ENCODE assay signal across 26 cellular contexts in the genomic region with DNA sequence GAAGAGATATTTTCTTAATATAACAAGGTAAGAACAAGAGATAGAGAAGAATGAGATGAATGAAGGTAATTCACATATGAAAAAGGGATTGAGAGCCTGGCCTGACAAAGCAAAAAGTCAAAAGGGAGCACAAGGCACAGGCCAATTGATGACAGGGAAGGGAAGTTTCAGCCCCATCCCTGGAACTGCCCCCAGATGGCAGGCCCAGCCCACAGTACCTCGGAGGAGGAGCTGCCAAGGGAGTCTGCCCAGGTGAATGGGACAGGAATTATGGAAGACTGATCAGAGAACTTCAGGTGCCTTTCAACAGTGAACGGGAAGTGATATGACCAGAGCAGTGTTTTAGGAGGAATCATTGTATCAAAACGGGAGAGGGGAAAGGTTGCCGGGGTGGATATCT. TPM values are rescaled to one million over a fixed set of nuclear protein-coding genes. Genes with fewer than 3 reads are reported as not detected.
DNase-seq lines count a peak whose midpoint lies in the region; ATAC-seq, FAIRE-seq and TF ChIP-seq lines count a peak whose summit lies in the region.
"Had no signal": no experiment of that assay in that cellular context is flagged by ENCODE, and none has a peak within 500 bp of the region (broad histone marks: within the 10 kb centered on the region; RNA-seq: fewer than 3 reads in every experiment).

No MANE protein-coding gene starts in this region.

- TF ChIP-seq EP300 in GM12878 (IDR thresholded peaks at IDR 0.05; ENCODE audit: borderline replicate concordance in 1 of 2, control insufficient read depth in 1 of 2, low read depth in 2 of 2, low read length in 2 of 2): no peak

- H3K27ac ChIP-seq in GM12878 (ENCODE audit: control insufficient read depth, insufficient read depth): no peak overlapping the region
- no peak overlapping the region for H3K27ac ChIP-seq in right lobe of liver

- DNase-seq in NCI-H2029 (lab: John Stamatoyannopoulos, UW) (peak; percentile 18), NCI-H2029 treated with DMSO at 0.1 percent for 48 hours (lab: John Stamatoyannopoulos, UW) (no peak), H7 (peak; percentile 21), GM12878 (ENCODE audit: low read depth, low spot score) (no peak), iPS-NIHi7 (ENCODE audit: extremely low spot score) (peak; percentile 41), HCEC 1CT (no peak), right lobe of liver (no peak), SW 1271 (lab: John Stamatoyannopoulos, UW) (no peak)
- DNase-seq: 8988T; AML-193; C1 segment of cervical spinal cord; CD8-positive, alpha-beta T cell; DMS153; EL; GF-D8; IMR-90; MV-4-11; NCI-H1694 treated with DMSO at 0.1 percent for 48 hours; NCI-H2227 treated with DMSO at 0.1 percent for 48 hours; NCI-H510A; NCI-H748 treated with DMSO at 0.1 percent for 48 hours; NK-92 treated with Interleukin-12 subunit alpha and Interleukin-12 subunit beta, amount 100 ng/mL, for 24 hours; SIG-M5; SK-N-SH had no signal

- H3K9ac ChIP-seq in GM12878 (ENCODE audit: control insufficient read depth, insufficient read depth, low read length): no peak overlapping the region
- H3K9ac ChIP-seq: SK-N-SH had no signal

- no peak for TF ChIP-seq RAD21 in GM12878 (IDR thresholded peaks at IDR 0.05; ENCODE audit: insufficient read depth, low read depth, low read length)

- ATAC-seq in GM12878 (no peak), right lobe of liver (no peak)
- ATAC-seq: CD8-positive, alpha-beta T cell; Panc1 had no signal

- H3K9me3 ChIP-seq in GM12878 (replicated peaks; ENCODE audit: control insufficient read depth, insufficient read depth, low read length) (no peaks in the 10 kb centered on the region), right lobe of liver (no peaks in the 10 kb centered on the region)
- H3K9me3 ChIP-seq: SK-N-SH had no signal

- TF ChIP-seq CTCF in GM12878 (IDR thresholded peaks at IDR 0.05 in 2 of 3, conservative IDR thresholded peaks at IDR 0.05 in 1 of 3; ENCODE audit: control insufficient read depth in 2 of 3, extremely low read depth in 1 of 3, insufficient read depth in 1 of 3, low read depth in 3 of 3, low read length in 3 of 3): no peak
- TF ChIP-seq CTCF in right lobe of liver (IDR thresholded peaks at IDR 0.05): no peak

- CTCF ChIA-PET in GM12878 (lab: Yijun Ruan, JAX): no interaction called here

- in situ Hi-C loops in GM12878 (cut with MboI): no loop called here

- intact Hi-C loops in GM12878 (cut with micrococcal nuclease; ENCODE audit: unreplicated experiment): no loop called here
- intact Hi-C loops in right lobe of liver (cut with DNase I): no loop called here

- no peak overlapping the region for H2AFZ ChIP-seq in GM12878 (ENCODE audit: control insufficient read depth, low read depth, low read length)

- TF ChIP-seq POLR2A in GM12878 (IDR thresholded peaks at IDR 0.05; ENCODE audit: low read depth, low read length): 0 out of 2 replicates have a peak, but pooled peaks have one; percentile 26
- TF ChIP-seq POLR2A in right lobe of liver (IDR thresholded peaks at IDR 0.05): no peak

- FAIRE-seq in GM12878 (lab: Jason Lieb, UNC): no peak
- FAIRE-seq: HTR-8/SVneo had no signal

- no TSS peak for BruUV-seq in GM12878 (replicated peaks; lab: Mats Ljungman, UMichigan)

- 75% methylated on average over 4 of the region's 4 CpGs for WGBS in GM12878 (ENCODE audit: insufficient coverage, insufficient replicate concordance, low lambda C conversion rate, missing lambda C conversion rate)
- 80% methylated on average over 4 of the region's 4 CpGs for WGBS in right lobe of liver (ENCODE audit: insufficient coverage, low coverage, low lambda C conversion rate, missing lambda C conversion rate)

- H3K27me3 ChIP-seq in H7 (ENCODE audit: control insufficient read depth, insufficient read depth, low read length) (no peaks in the 10 kb centered on the region), GM12878 (replicated peaks in 1 of 2; ENCODE audit: control insufficient read depth in 2 of 2, insufficient read depth in 2 of 2, low read length in 1 of 2) (no peaks in the 10 kb centered on the region), right lobe of liver (no peaks in the 10 kb centered on the region)

- H3K4me1 ChIP-seq in GM12878 (ENCODE audit: control insufficient read depth, insufficient read depth, low read length) (no peaks in the 10 kb centered on the region), right lobe of liver (no peaks in the 10 kb centered on the region)

- H3K36me3 ChIP-seq in H7 (replicated peaks; ENCODE audit: control insufficient read depth, insufficient read depth, low read length) (no peaks in the 10 kb centered on the region), GM12878 (ENCODE audit: control insufficient read depth in 2 of 2, insufficient read depth in 2 of 2, low read length in 1 of 2) (peaks cover 0 to 8% of the 10 kb centered on the region in 2 experiments; a peak in 3 of 4 replicates), right lobe of liver (peaks cover 0 to 2% (median 0%) of the 10 kb centered on the region in 4 donors)

- H3K4me3 ChIP-seq in H7 (ENCODE audit: insufficient read depth, low read depth, low read length) (no peak overlapping the region), GM12878 (no peak overlapping the region), right lobe of liver (no peak overlapping the region)

- no peaks in the 10 kb centered on the region for H4K20me1 ChIP-seq in GM12878 (ENCODE audit: control insufficient read depth, insufficient read depth)

- H3K4me2 ChIP-seq in GM12878 (ENCODE audit: control insufficient read depth, insufficient read depth): no peak overlapping the region
- H3K4me2 ChIP-seq: SK-N-SH had no signal

- no peaks in the 10 kb centered on the region for H3K79me2 ChIP-seq in GM12878 (ENCODE audit: control insufficient read depth, insufficient read depth, low read length)

- POLR2A ChIA-PET in GM12878 (lab: Charles Lee): no interaction called here

- RAD21 ChIA-PET in GM12878 (lab: Charles Lee; ENCODE audit: unreplicated experiment): no interaction called here

- SMC1A ChIA-PET in GM12878 (lab: Charles Lee; ENCODE audit: uncharacterized antibody, unreplicated experiment): no interaction called here

TF ChIP-seq in GM12878, 131 proteins besides CTCF, POLR2A, EP300 and RAD21:
- TF ChIP-seq, protein P1, sequence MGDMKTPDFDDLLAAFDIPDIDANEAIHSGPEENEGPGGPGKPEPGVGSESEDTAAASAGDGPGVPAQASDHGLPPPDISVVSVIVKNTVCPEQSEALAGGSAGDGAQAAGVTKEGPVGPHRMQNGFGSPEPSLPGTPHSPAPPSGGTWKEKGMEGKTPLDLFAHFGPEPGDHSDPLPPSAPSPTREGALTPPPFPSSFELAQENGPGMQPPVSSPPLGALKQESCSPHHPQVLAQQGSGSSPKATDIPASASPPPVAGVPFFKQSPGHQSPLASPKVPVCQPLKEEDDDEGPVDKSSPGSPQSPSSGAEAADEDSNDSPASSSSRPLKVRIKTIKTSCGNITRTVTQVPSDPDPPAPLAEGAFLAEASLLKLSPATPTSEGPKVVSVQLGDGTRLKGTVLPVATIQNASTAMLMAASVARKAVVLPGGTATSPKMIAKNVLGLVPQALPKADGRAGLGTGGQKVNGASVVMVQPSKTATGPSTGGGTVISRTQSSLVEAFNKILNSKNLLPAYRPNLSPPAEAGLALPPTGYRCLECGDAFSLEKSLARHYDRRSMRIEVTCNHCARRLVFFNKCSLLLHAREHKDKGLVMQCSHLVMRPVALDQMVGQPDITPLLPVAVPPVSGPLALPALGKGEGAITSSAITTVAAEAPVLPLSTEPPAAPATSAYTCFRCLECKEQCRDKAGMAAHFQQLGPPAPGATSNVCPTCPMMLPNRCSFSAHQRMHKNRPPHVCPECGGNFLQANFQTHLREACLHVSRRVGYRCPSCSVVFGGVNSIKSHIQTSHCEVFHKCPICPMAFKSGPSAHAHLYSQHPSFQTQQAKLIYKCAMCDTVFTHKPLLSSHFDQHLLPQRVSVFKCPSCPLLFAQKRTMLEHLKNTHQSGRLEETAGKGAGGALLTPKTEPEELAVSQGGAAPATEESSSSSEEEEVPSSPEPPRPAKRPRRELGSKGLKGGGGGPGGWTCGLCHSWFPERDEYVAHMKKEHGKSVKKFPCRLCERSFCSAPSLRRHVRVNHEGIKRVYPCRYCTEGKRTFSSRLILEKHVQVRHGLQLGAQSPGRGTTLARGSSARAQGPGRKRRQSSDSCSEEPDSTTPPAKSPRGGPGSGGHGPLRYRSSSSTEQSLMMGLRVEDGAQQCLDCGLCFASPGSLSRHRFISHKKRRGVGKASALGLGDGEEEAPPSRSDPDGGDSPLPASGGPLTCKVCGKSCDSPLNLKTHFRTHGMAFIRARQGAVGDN (IDR thresholded peaks at IDR 0.05): no peak
- TF ChIP-seq POLR2AphosphoS5 (IDR thresholded peaks at IDR 0.05; ENCODE audit: low read length): 0 out of 2 replicates have a peak, but pooled peaks have one; percentile 42

RNA-seq across cellular contexts. Expression of a gene that starts 15.7 kb away (rescaled TPM):
- total RNA-seq in H7 (2014; rRNA removed; shearing (Covaris generic)): 33.2 and 33.8 TPM in 2 replicates
- total RNA-seq in GM12878 (2013; cell fraction: nucleolus; rRNA removed): 23.4 and 31.6 TPM in 2 replicates
- total RNA-seq in GM12878 (2014; rRNA removed) (36.5 and 37.8 TPM in 2 replicates), GM12878 (2014; rRNA removed; fragmentation: Illumina TruSeq; extraction: Trizol) (73.6 and 78.8 TPM in 2 replicates), GM12878 (2021) (42.9 and 48.2 TPM in 2 replicates), right lobe of liver (10 to 100 TPM in 3 of 6 experiments, 1 to 10 TPM in 3; 5.8 to 10.4 (median 8.5) TPM)
- polyA plus RNA-seq in GM12878 (2011; ENCODE audit: low read depth): 7.1 TPM
- polyA plus RNA-seq in GM12878 (2011; rRNA removed) (32.9 and 54.8 TPM in 2 replicates), GM12878 (2014; fragmentation: Illumina TruSeq; extraction: Trizol) (66.8 and 77.0 TPM in 2 replicates), GM12878 (2014; fragmentation: Nextera tagmentation; extraction: Ambion mirVana) (100 to 1,000 TPM; 187 to 204 TPM), GM12878 (2014; rRNA removed) (43.4 and 44.1 TPM in 2 replicates), GM12878 (2016; fragmentation: Nextera tagmentation; extraction: Ambion mirVana) (100 to 1,000 TPM; 151 to 171 TPM)
- 20.4 and 24.1 TPM in 2 replicates for polyA plus RNA-seq in GM12878 (2011; cell fraction: cytosol; rRNA removed)
- polyA plus RNA-seq in GM12878 (2011; cell fraction: nucleus; rRNA removed): 18.4 and 22.6 TPM in 2 replicates
- polyA plus RNA-seq in GM12878 (2012): 67.4 and 77.2 TPM in 2 replicates
- 6.2 and 15.7 TPM in 2 replicates for polyA minus RNA-seq in GM12878 (2011; rRNA and poly(A)+ RNA removed)
- polyA minus RNA-seq in GM12878 (2011; cell fraction: cytosol; rRNA and poly(A)+ RNA removed): 3.5 and 6.1 TPM in 2 replicates
- polyA minus RNA-seq in GM12878 (2011; cell fraction: nucleus; rRNA and poly(A)+ RNA removed): 11.2 and 21.6 TPM in 2 replicates

Comparison
In these comparisons a context has a peak if more than half of its experiments do, and no peak if none do; other contexts are left out.
1. DNase-seq: peak in NCI-H2029 (single experiment), H7 (single experiment) and iPS-NIHi7 (single experiment); none in NCI-H2029 treated with DMSO at 0.1 percent for 48 hours (single experiment), GM12878 (single experiment), HCEC 1CT (single experiment), right lobe of liver (0 of 3) and SW 1271 (0 of 2).